ENCODE assay signal across 20 cellular contexts in the genomic region with DNA sequence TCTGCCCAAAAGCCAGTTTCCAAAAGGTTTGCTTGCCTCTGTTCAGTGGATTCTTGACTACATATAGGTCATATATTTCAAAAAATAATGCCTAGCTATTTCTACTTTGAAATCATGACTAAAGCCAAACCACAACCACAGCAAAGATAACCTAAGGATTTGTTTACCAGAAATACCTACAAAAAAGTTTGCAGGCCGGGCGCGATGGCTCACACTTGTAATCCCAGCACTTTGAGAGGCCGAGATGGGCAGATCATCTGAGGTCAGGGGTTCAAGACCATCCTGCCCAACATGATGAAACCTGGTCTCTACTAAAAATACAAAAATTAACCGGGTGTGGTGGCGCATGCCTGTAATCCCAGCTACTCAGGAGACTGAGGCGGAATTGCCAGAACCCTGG. TPM values are rescaled to one million over a fixed set of nuclear protein-coding genes. Genes with fewer than 3 reads are reported as not detected.
DNase-seq lines count a peak whose midpoint lies in the region; ATAC-seq and TF ChIP-seq lines count a peak whose summit lies in the region.
"Had no signal": no experiment of that assay in that cellular context is flagged by ENCODE, and none has a peak within 500 bp of the region (broad histone marks: within the 10 kb centered on the region; RNA-seq: fewer than 3 reads in every experiment).

No MANE protein-coding gene starts in this region.

- H4K20me1 ChIP-seq in mammary epithelial cell (ENCODE audit: insufficient read depth, low read length) = no peaks in the 10 kb centered on the region

- H3K9ac ChIP-seq in mammary epithelial cell (ENCODE audit: insufficient read depth, low read length) (no peak overlapping the region), endodermal cell (ENCODE audit: extremely low read depth, low read length, poor library complexity, severe bottlenecking) (no peak overlapping the region)

- H3K9me3 Mint-ChIP-seq in MCF 10A (ENCODE audit: unreplicated experiment) (no peaks in the 10 kb centered on the region), WTC11 (no peaks in the 10 kb centered on the region), endodermal cell (no peaks in the 10 kb centered on the region), immature natural killer cell (no peaks in the 10 kb centered on the region)
- H3K9me3 Mint-ChIP-seq: activated B cell treated with CpG ODN at 0.5 μM for 24 hours; activated T-cell treated with anti-CD3 and anti-CD28 coated beads, Interleukin-2, amount 50 U/mL, for 4 hours; brain had no signal

- H2AFZ ChIP-seq in mammary epithelial cell (ENCODE audit: low read depth, low read length) = no peak overlapping the region

- H3K4me3 Mint-ChIP-seq in MCF 10A (ENCODE audit: unreplicated experiment) = no peak overlapping the region
- H3K4me3 Mint-ChIP-seq in WTC11 = no peak overlapping the region
- no peak overlapping the region for H3K4me3 Mint-ChIP-seq in endodermal cell
- no peak overlapping the region for H3K4me3 Mint-ChIP-seq in immature natural killer cell
- H3K4me3 Mint-ChIP-seq: activated B cell treated with CpG ODN at 0.5 μM for 24 hours; activated T-cell treated with anti-CD3 and anti-CD28 coated beads, Interleukin-2, amount 50 U/mL, for 4 hours; brain had no signal

- WGBS in mammary epithelial cell (ENCODE audit: low coverage, missing lambda C conversion rate) = 100% methylated on average over 6 of the region's 7 CpGs
- WGBS in endodermal cell (ENCODE audit: insufficient coverage in 1 of 2, insufficient read length in 1 of 2), 2 experiments = 95 to 96% methylated on average over 6 to 7 of the region's 7 CpGs

- H3K4me2 ChIP-seq in mammary epithelial cell (ENCODE audit: insufficient read depth, low read depth, low read length) = no peak overlapping the region

- H3K4me1 Mint-ChIP-seq in MCF 10A (ENCODE audit: insufficient read depth, unreplicated experiment) (peaks cover 19% of the 10 kb centered on the region), WTC11 (peaks cover 59% of the 10 kb centered on the region), endodermal cell (peaks cover 19% of the 10 kb centered on the region), immature natural killer cell (peaks cover 21 to 36% of the 10 kb centered on the region in 2 donors)
- H3K4me1 Mint-ChIP-seq: brain had no signal

- H3K4me3 ChIP-seq in mammary epithelial cell (replicated peaks in 1 of 3; ENCODE audit: insufficient read depth in 1 of 3, low read depth in 2 of 3, low read length in 3 of 3) (no peak overlapping the region), endodermal cell (ENCODE audit: low read length) (no peak overlapping the region)
- H3K4me3 ChIP-seq: Peyer's patch had no signal

- peaks cover 68% of the 10 kb centered on the region for H3K36me3 Mint-ChIP-seq in MCF 10A (ENCODE audit: insufficient read depth, unreplicated experiment)
- peaks cover 73% of the 10 kb centered on the region for H3K36me3 Mint-ChIP-seq in WTC11
- H3K36me3 Mint-ChIP-seq in endodermal cell (ENCODE audit: low read depth) = peaks cover 93% of the 10 kb centered on the region
- H3K36me3 Mint-ChIP-seq in immature natural killer cell = peaks cover 4 to 33% (median 5%) of the 10 kb centered on the region in 3 donors

- H3K4me1 ChIP-seq in mammary epithelial cell (ENCODE audit: insufficient read depth, low read length) = peaks cover 22% of the 10 kb centered on the region
- H3K4me1 ChIP-seq in endodermal cell (ENCODE audit: control insufficient read depth, insufficient read depth, low read length) = peaks cover 15% of the 10 kb centered on the region

- H3K9me3 ChIP-seq in mammary epithelial cell (replicated peaks; ENCODE audit: insufficient read depth, low read length) (no peaks in the 10 kb centered on the region), endodermal cell (ENCODE audit: control insufficient read depth, low read length) (no peaks in the 10 kb centered on the region)

- H3K27ac ChIP-seq in mammary epithelial cell (ENCODE audit: insufficient read depth, low read depth, low read length) = no peak overlapping the region
- peak overlapping the region; percentile 70 for H3K27ac ChIP-seq in endodermal cell (ENCODE audit: low read depth, low read length)
- H3K27ac ChIP-seq: HL-60, Peyer's patch had no signal

- ATAC-seq in WTC11 (no peak), GM21360 (IDR thresholded peaks at IDR 0.05; ENCODE audit: unreplicated experiment) (no peak)
- ATAC-seq: activated T-cell treated with anti-CD3 and anti-CD28 coated beads, Interleukin-2, amount 50 U/mL, for 4 hours had no signal

- H3K36me3 ChIP-seq in mammary epithelial cell (ENCODE audit: insufficient read depth, low read length) (peaks cover 16% of the 10 kb centered on the region), endodermal cell (ENCODE audit: control insufficient read depth, insufficient read depth, low read length) (peaks cover 93% of the 10 kb centered on the region)

- dilution Hi-C loops in mammary epithelial cell (cut with HindIII; ENCODE audit: low sequenced_read_pairs) = no loop called here

- peak overlapping the region; percentile 23 for H3K27ac Mint-ChIP-seq in MCF 10A (ENCODE audit: low read depth, unreplicated experiment)
- H3K27ac Mint-ChIP-seq in WTC11 = peak overlapping the region; percentile 83
- peak overlapping the region; percentile 93 for H3K27ac Mint-ChIP-seq in endodermal cell
- peak overlapping the region in 2 of 6 donors; percentile 40 to 43 for H3K27ac Mint-ChIP-seq in immature natural killer cell
- H3K27ac Mint-ChIP-seq: activated B cell treated with CpG ODN at 0.5 μM for 24 hours had no signal

- CTCF ChIA-PET in MCF 10A (lab: Yijun Ruan, JAX) = interaction anchor here (0.6 to 5.9 kb wide), 4 partner anchors 21 to 155 kb away, joined by 3 to 31 read pairs (median 3); a partner anchor contains a TSS
- CTCF ChIA-PET in mammary epithelial cell (lab: Charles Lee; ENCODE audit: low non-redundant PET) = no interaction called here
- CTCF ChIA-PET in WTC11 (lab: Charles Lee) = interaction anchor here (0.7 to 3.4 kb wide), 6 partner anchors 26 to 160 kb away, joined by 3 to 12 read pairs (median 4); no protein-coding TSS in a partner anchor

- no TSS peak for BruUV-seq in MCF 10A (replicated peaks; lab: Mats Ljungman, UMichigan)
- no TSS peak for BruUV-seq in mammary epithelial cell (replicated peaks; lab: Mats Ljungman, UMichigan)

- DNase-seq in MCF 10A (ENCODE audit: unreplicated experiment) (no peak), mammary epithelial cell (no peak), WTC11 (ENCODE audit: low spot score) (no peak), endodermal cell (no peak), NCI-H1105 treated with DMSO at 0.1 percent for 48 hours (lab: John Stamatoyannopoulos, UW) (no peak), immature natural killer cell (no peak)
- peak; percentile 28 for DNase-seq in stimulated activated CD8-positive, alpha-beta memory T cell treated with anti-CD3 and anti-CD28 coated beads, Interleukin-4, amount 100 ng/mL, for 48 hours
- DNase-seq: activated B cell treated with CpG ODN at 0.5 μM for 24 hours; activated T-cell treated with anti-CD3 and anti-CD28 coated beads, Interleukin-2, amount 50 U/mL, for 4 hours; effector CD8-positive, alpha-beta T cell; HCEC 1CT; Kasumi-1; midbrain; NCI-H146; NCI-H510A treated with DMSO at 0.1 percent for 48 hours had no signal

- intact Hi-C loops in MCF 10A (cut with micrococcal nuclease) (no loop called here), mammary epithelial cell (cut with micrococcal nuclease) (no loop called here)

- H3K27me3 Mint-ChIP-seq in MCF 10A (ENCODE audit: insufficient read depth, unreplicated experiment) (no peaks in the 10 kb centered on the region), WTC11 (ENCODE audit: low read depth) (no peaks in the 10 kb centered on the region), endodermal cell (ENCODE audit: insufficient read depth) (no peaks in the 10 kb centered on the region), immature natural killer cell (ENCODE audit: low read depth in 3 of 3) (peaks cover 0 to 7% (median 3%) of the 10 kb centered on the region in 3 donors)
- H3K27me3 Mint-ChIP-seq: activated B cell treated with CpG ODN at 0.5 μM for 24 hours, brain had no signal

- POLR2A ChIA-PET in MCF 10A (lab: Yijun Ruan, JAX) (no interaction called here), WTC11 (lab: Charles Lee) (interaction anchor here (1.0 to 2.5 kb wide), 2 partner anchors 15 to 22 kb away, joined by 3 to 10 read pairs; a partner anchor contains a TSS)

- H3K79me2 ChIP-seq in mammary epithelial cell (ENCODE audit: insufficient read depth, low read length) = peaks cover 11% of the 10 kb centered on the region

- TF ChIP-seq CTCF in MCF 10A (IDR thresholded peaks at IDR 0.05; ENCODE audit: unreplicated experiment) (no peak), mammary epithelial cell (conservative IDR thresholded peaks at IDR 0.05 in 1 of 2, IDR thresholded peaks at IDR 0.05 in 1 of 2; ENCODE audit: extremely low read depth in 1 of 2, insufficient read depth in 1 of 2, low read depth in 1 of 2, low read length in 2 of 2) (no peak), WTC11 (IDR thresholded peaks at IDR 0.05) (no peak), endodermal cell (conservative IDR thresholded peaks at IDR 0.05) (no peak)

- H3K27me3 ChIP-seq in mammary epithelial cell (ENCODE audit: insufficient read depth, low read length) (no peaks in the 10 kb centered on the region), endodermal cell (ENCODE audit: control insufficient read depth, insufficient read depth, low read length, poor library complexity, severe bottlenecking) (no peaks in the 10 kb centered on the region)
- H3K27me3 ChIP-seq: Peyer's patch had no signal

- in situ Hi-C loops in mammary epithelial cell (cut with MboI; ENCODE audit: low sequenced_read_pairs in 2 of 2) = no loop called here

RNA-seq across cellular contexts. Expression of a gene that starts 15.2 kb away (rescaled TPM):
- total RNA-seq in MCF 10A (2022) (23.9 and 27.8 TPM in 2 replicates), mammary epithelial cell (10 to 100 TPM; 50.2 to 51.7 TPM), WTC11 (2021) (260 to 271 TPM (median 261 TPM) in 3 replicates), endodermal cell (100 to 1,000 TPM; 233 to 275 TPM)
- polyA plus RNA-seq in mammary epithelial cell (64.3 TPM), immature natural killer cell (10 to 100 TPM; 83.0 to 96.8 (median 92.9) TPM)
- 37.8 TPM for polyA minus RNA-seq in mammary epithelial cell
- polyA plus RNA-seq in endodermal cell (2013, experiment 1 of 2) = 183 TPM
- 179 TPM for polyA plus RNA-seq in endodermal cell (2013, experiment 2 of 2)

RNA-seq across cellular contexts. Expression of a gene that starts 28.5 kb away (rescaled TPM):
- total RNA-seq in MCF 10A (2022) = not detected in 2 replicates
- not detected for total RNA-seq in mammary epithelial cell
- not detected for polyA plus RNA-seq in mammary epithelial cell
- not detected for polyA minus RNA-seq in mammary epithelial cell
- not detected in 3 replicates for total RNA-seq in WTC11 (2021)
- not detected for total RNA-seq in endodermal cell
- not detected for polyA plus RNA-seq in endodermal cell (2013, experiment 1 of 2)
- polyA plus RNA-seq in endodermal cell (2013, experiment 2 of 2) = not detected
- not detected for polyA plus RNA-seq in immature natural killer cell
- total RNA-seq: activated B cell treated with CpG ODN at 0.5 μM for 24 hours; activated T-cell treated with anti-CD3 and anti-CD28 coated beads, Interleukin-2, amount 50 U/mL, for 4 hours; osteocyte; Peyer's patch had no signal

RNA-seq across cellular contexts. Expression of a gene that starts 56.0 kb away (rescaled TPM):
- total RNA-seq in MCF 10A (2022) = 59.4 and 60.6 TPM in 2 replicates
- total RNA-seq in mammary epithelial cell = 10 to 100 TPM; 36.2 to 67.8 TPM
- polyA plus RNA-seq in mammary epithelial cell = 34.2 TPM
- 68.8 TPM for polyA minus RNA-seq in mammary epithelial cell
- total RNA-seq in WTC11 (2021) = 43.5 to 53.8 TPM (median 46.1 TPM) in 3 replicates
- total RNA-seq in endodermal cell = 10 to 100 TPM; 47.6 to 48.2 TPM
- 18.2 TPM for polyA plus RNA-seq in endodermal cell (2013, experiment 1 of 2)
- polyA plus RNA-seq in endodermal cell (2013, experiment 2 of 2) = 19.4 TPM
- polyA plus RNA-seq in immature natural killer cell = 10 to 100 TPM; 11.2 to 28.9 (median 15.1) TPM

RNA-seq across cellular contexts. Expression of a gene that starts 56.2 kb away (rescaled TPM):
- 12.9 and 13.9 TPM in 2 replicates for total RNA-seq in MCF 10A (2022)
- 1 to 10 TPM; 4.5 to 9.8 TPM for total RNA-seq in mammary epithelial cell
- polyA plus RNA-seq in mammary epithelial cell = 10.8 TPM
- not detected for polyA minus RNA-seq in mammary epithelial cell
- 13.9 to 17.8 TPM (median 14.6 TPM) in 3 replicates for total RNA-seq in WTC11 (2021)
- 10 to 100 TPM; 10.9 to 14.0 TPM for total RNA-seq in endodermal cell
- 9.9 TPM for polyA plus RNA-seq in endodermal cell (2013, experiment 1 of 2)
- 7.7 TPM for polyA plus RNA-seq in endodermal cell (2013, experiment 2 of 2)
- polyA plus RNA-seq in immature natural killer cell = 1 to 10 TPM; 6.1 to 8.3 (median 7.0) TPM
